ENCODE assay signal across 24 cellular contexts in genomic region chr10:64795847-64796246, GRCh38.
DNase-seq lines count a peak whose midpoint lies in the region; ATAC-seq, FAIRE-seq and TF ChIP-seq lines count a peak whose summit lies in the region.
"Had no signal": no experiment of that assay in that cellular context is flagged by ENCODE, and none has a peak within 500 bp of the region (broad histone marks: within the 10 kb centered on the region; RNA-seq: fewer than 3 reads in every experiment).

No MANE protein-coding gene starts in this region.

- H3K4me3 ChIP-seq in HepG2 (replicated peaks in 1 of 3; ENCODE audit: insufficient read depth in 1 of 3, low read depth in 2 of 3, low read length in 3 of 3), result no peak overlapping the region
- H3K4me3 ChIP-seq in right lobe of liver, result no peak overlapping the region
- H3K4me3 ChIP-seq in MM.1S (ENCODE audit: low read length), result no peak overlapping the region
- no peak overlapping the region for H3K4me3 ChIP-seq in hepatocyte
- H3K4me3 ChIP-seq: BLaER1 treated with 17β-estradiol and CSF1 and Interleukin-3, amounts not matched to agents 10 nM and 100 nM; GM12878; GM23248 had no signal

- TF ChIP-seq POLR2A in HepG2 (IDR thresholded peaks at IDR 0.05; ENCODE audit: insufficient read depth in 1 of 2, low read depth in 2 of 2, low read length in 2 of 2) (no peak), right lobe of liver (IDR thresholded peaks at IDR 0.05) (no peak)

- in situ Hi-C loops in HepG2 (cut with HindIII; ENCODE audit: extremely low pct_ligation_motif_present, low pct_unique_long_range_greater_than_20kb), result no loop called here

- H4K20me1 ChIP-seq in HepG2 (ENCODE audit: insufficient read depth, low read length) (no peaks in the 10 kb centered on the region), MM.1S (ENCODE audit: insufficient read depth, low read length) (no peaks in the 10 kb centered on the region), hepatocyte (ENCODE audit: insufficient read depth, poor library complexity, severe bottlenecking) (no peaks in the 10 kb centered on the region)
- H4K20me1 ChIP-seq: BLaER1 treated with 17β-estradiol and CSF1 and Interleukin-3, amounts not matched to agents 10 nM and 100 nM had no signal

- POLR2A ChIA-PET in HepG2 (lab: Yijun Ruan, JAX), result no interaction called here

- WGBS in HepG2 (ENCODE audit: low lambda C conversion rate), result 2% methylated on average over 3 of the region's 3 CpGs
- 47% methylated on average over 3 of the region's 3 CpGs for WGBS in right lobe of liver (ENCODE audit: insufficient coverage, low coverage, low lambda C conversion rate, missing lambda C conversion rate)
- WGBS in hepatocyte (ENCODE audit: low lambda C conversion rate, missing lambda C conversion rate), result 54% methylated on average over 3 of the region's 3 CpGs

- TF ChIP-seq EP300 in HepG2 (IDR thresholded peaks at IDR 0.05; ENCODE audit: low read depth in 2 of 2, low read length in 2 of 2) (no peak), HepG2 (CRISPR knock-in tag; IDR thresholded peaks at IDR 0.05; ENCODE audit: borderline replicate concordance) (no peak)

- no peak overlapping the region for H2AFZ ChIP-seq in HepG2 (ENCODE audit: low read length)
- H2AFZ ChIP-seq in MM.1S (ENCODE audit: low read length), result no peak overlapping the region
- no peak overlapping the region for H2AFZ ChIP-seq in hepatocyte
- H2AFZ ChIP-seq: GM23248 had no signal

- H3K79me2 ChIP-seq in HepG2 (ENCODE audit: insufficient read depth, low read length) (no peaks in the 10 kb centered on the region), MM.1S (ENCODE audit: low read length) (no peaks in the 10 kb centered on the region), hepatocyte (no peaks in the 10 kb centered on the region)

- no peak overlapping the region for H3K4me2 ChIP-seq in HepG2 (ENCODE audit: low read depth, low read length)
- no peak overlapping the region for H3K4me2 ChIP-seq in MM.1S (ENCODE audit: low read depth, low read length)
- peak overlapping the region; percentile 19 for H3K4me2 ChIP-seq in hepatocyte
- H3K4me2 ChIP-seq: BLaER1 treated with 17β-estradiol and CSF1 and Interleukin-3, amounts not matched to agents 10 nM and 100 nM had no signal

- TF ChIP-seq RAD21 in HepG2 (CRISPR knock-in tag; IDR thresholded peaks at IDR 0.05), result no peak

- H3K36me3 ChIP-seq in HepG2 (replicated peaks in 1 of 2; ENCODE audit: control insufficient read depth in 1 of 2, insufficient read depth in 2 of 2, low read length in 2 of 2) (no peaks in the 10 kb centered on the region), right lobe of liver (no peaks in the 10 kb centered on the region), MM.1S (replicated peaks; ENCODE audit: insufficient read depth, low read length) (no peaks in the 10 kb centered on the region), hepatocyte (replicated peaks; ENCODE audit: insufficient read depth, low read depth) (no peaks in the 10 kb centered on the region)
- H3K36me3 ChIP-seq: BE2C; BLaER1 treated with 17β-estradiol and CSF1 and Interleukin-3, amounts not matched to agents 10 nM and 100 nM had no signal

- H3K9me2 ChIP-seq in MM.1S (replicated peaks; ENCODE audit: insufficient read depth, low read length), result no peaks in the 10 kb centered on the region
- H3K9me2 ChIP-seq in hepatocyte (replicated peaks; ENCODE audit: insufficient read depth), result no peaks in the 10 kb centered on the region

- H3K27ac ChIP-seq in HepG2 (ENCODE audit: extremely low read length, insufficient read depth, low read length) (no peak overlapping the region), right lobe of liver (no peak overlapping the region), MM.1S (ENCODE audit: low read length) (no peak overlapping the region), hepatocyte (no peak overlapping the region)
- H3K27ac ChIP-seq: 22Rv1; BLaER1 treated with 17β-estradiol and CSF1 and Interleukin-3, amounts not matched to agents 10 nM and 100 nM; GM23248 had no signal

- intact Hi-C loops in HepG2 (cut with micrococcal nuclease; ENCODE audit: unreplicated experiment), result no loop called here
- intact Hi-C loops in right lobe of liver (cut with DNase I), result no loop called here
- intact Hi-C loops in left colon (cut with DNase I, micrococcal nuclease), result no loop called here

- FAIRE-seq in HepG2 (lab: Jason Lieb, UNC), result no peak
- FAIRE-seq: A204.1, GM12878, GM19239, H1 had no signal

- H3K4me1 ChIP-seq in HepG2 (ENCODE audit: insufficient read depth, low read length) (no peaks in the 10 kb centered on the region), right lobe of liver (no peaks in the 10 kb centered on the region), MM.1S (ENCODE audit: low read length) (no peaks in the 10 kb centered on the region), hepatocyte (ENCODE audit: insufficient read depth) (peaks cover 2% of the 10 kb centered on the region)
- H3K4me1 ChIP-seq: BE2C; BLaER1 treated with 17β-estradiol and CSF1 and Interleukin-3, amounts not matched to agents 10 nM and 100 nM had no signal

- peaks cover 16% of the 10 kb centered on the region for H3K9me3 ChIP-seq in HepG2 (ENCODE audit: low read length)
- no peaks in the 10 kb centered on the region for H3K9me3 ChIP-seq in right lobe of liver
- no peaks in the 10 kb centered on the region for H3K9me3 ChIP-seq in MM.1S (replicated peaks; ENCODE audit: insufficient read depth, low read length)
- H3K9me3 ChIP-seq in hepatocyte (ENCODE audit: low read depth), result no peaks in the 10 kb centered on the region
- H3K9me3 ChIP-seq: BE2C; BLaER1 treated with 17β-estradiol and CSF1 and Interleukin-3, amounts not matched to agents 10 nM and 100 nM had no signal

- no peak overlapping the region for H3K9ac ChIP-seq in HepG2 (ENCODE audit: insufficient read depth, low read depth, low read length)
- no peak overlapping the region for H3K9ac ChIP-seq in MM.1S (ENCODE audit: low read length)
- H3K9ac ChIP-seq: BLaER1 treated with 17β-estradiol and CSF1 and Interleukin-3, amounts not matched to agents 10 nM and 100 nM; GM23248 had no signal

- no peaks in the 10 kb centered on the region for H3F3A ChIP-seq in MM.1S (ENCODE audit: insufficient read depth, low read length)

- H3K27me3 ChIP-seq in HepG2 (ENCODE audit: control insufficient read depth in 1 of 2, insufficient read depth in 2 of 2, low read length in 2 of 2) (no peaks in the 10 kb centered on the region), right lobe of liver (no peaks in the 10 kb centered on the region), MM.1S (replicated peaks; ENCODE audit: insufficient read depth, low read length) (no peaks in the 10 kb centered on the region), hepatocyte (no peaks in the 10 kb centered on the region)
- H3K27me3 ChIP-seq: BE2C; BLaER1 treated with 17β-estradiol and CSF1 and Interleukin-3, amounts not matched to agents 10 nM and 100 nM had no signal

- CTCF ChIA-PET in HepG2 (lab: Yijun Ruan, JAX; ENCODE audit: low intra/inter-chr PET ratio, low total read pairs), result no interaction called here

- DNase-seq in HepG2 (ENCODE audit: low spot score) (no peak), right lobe of liver (no peak), MM.1S (peak; percentile 59), hepatocyte (ENCODE audit: low spot score) (no peak), left colon (no peak)
- no peak for DNase-seq in stimulated activated CD4-positive, alpha-beta T cell treated with anti-CD3 and anti-CD28 coated beads, Interleukin-1b, Interleukin-23, amount 100 ng/mL, for 48 hours
- DNase-seq: ACHN; AML-193; BE2C; Calu3; CD4-positive, alpha-beta T cell; CD8-positive, alpha-beta memory T cell; DMS153; EL; GDM1; GM23248; H9 had no signal

- BruUV-seq in HepG2 (replicated peaks; lab: Mats Ljungman, UMichigan), result no TSS peak

- ATAC-seq in HepG2, result no peak
- ATAC-seq in right lobe of liver, result no peak
- no peak for ATAC-seq in left colon
- ATAC-seq: GM12878, HCT116 had no signal

- TF ChIP-seq CTCF in HepG2 (CRISPR knock-in tag; IDR thresholded peaks at IDR 0.05) (no peak), right lobe of liver (IDR thresholded peaks at IDR 0.05) (no peak), MM.1S (IDR thresholded peaks at IDR 0.05; ENCODE audit: low read length) (no peak), hepatocyte (IDR thresholded peaks at IDR 0.05; ENCODE audit: poor library complexity) (no peak)

TF ChIP-seq in HepG2, 621 proteins besides CTCF, POLR2A, EP300 and RAD21 (continues in another document):
- TF ChIP-seq ZNF746 (CRISPR knock-in tag; IDR thresholded peaks at IDR 0.05) (no peak), ZBTB26 (CRISPR knock-in tag; IDR thresholded peaks at IDR 0.05; ENCODE audit: borderline replicate concordance) (no peak), MAFK (conservative IDR thresholded peaks at IDR 0.05 in 1 of 2, IDR thresholded peaks at IDR 0.05 in 1 of 2; ENCODE audit: low read length in 2 of 2) (peak; percentile 72 to 79), MAFF (IDR thresholded peaks at IDR 0.05; ENCODE audit: low read depth, low read length) (peak; percentile 77)
- TF ChIP-seq, protein P1, sequence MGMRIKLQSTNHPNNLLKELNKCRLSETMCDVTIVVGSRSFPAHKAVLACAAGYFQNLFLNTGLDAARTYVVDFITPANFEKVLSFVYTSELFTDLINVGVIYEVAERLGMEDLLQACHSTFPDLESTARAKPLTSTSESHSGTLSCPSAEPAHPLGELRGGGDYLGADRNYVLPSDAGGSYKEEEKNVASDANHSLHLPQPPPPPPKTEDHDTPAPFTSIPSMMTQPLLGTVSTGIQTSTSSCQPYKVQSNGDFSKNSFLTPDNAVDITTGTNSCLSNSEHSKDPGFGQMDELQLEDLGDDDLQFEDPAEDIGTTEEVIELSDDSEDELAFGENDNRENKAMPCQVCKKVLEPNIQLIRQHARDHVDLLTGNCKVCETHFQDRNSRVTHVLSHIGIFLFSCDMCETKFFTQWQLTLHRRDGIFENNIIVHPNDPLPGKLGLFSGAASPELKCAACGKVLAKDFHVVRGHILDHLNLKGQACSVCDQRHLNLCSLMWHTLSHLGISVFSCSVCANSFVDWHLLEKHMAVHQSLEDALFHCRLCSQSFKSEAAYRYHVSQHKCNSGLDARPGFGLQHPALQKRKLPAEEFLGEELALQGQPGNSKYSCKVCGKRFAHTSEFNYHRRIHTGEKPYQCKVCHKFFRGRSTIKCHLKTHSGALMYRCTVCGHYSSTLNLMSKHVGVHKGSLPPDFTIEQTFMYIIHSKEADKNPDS (CRISPR knock-in tag; IDR thresholded peaks at IDR 0.05), result no peak
